ENCODE assay signal across 22 cellular contexts in the genomic region with DNA sequence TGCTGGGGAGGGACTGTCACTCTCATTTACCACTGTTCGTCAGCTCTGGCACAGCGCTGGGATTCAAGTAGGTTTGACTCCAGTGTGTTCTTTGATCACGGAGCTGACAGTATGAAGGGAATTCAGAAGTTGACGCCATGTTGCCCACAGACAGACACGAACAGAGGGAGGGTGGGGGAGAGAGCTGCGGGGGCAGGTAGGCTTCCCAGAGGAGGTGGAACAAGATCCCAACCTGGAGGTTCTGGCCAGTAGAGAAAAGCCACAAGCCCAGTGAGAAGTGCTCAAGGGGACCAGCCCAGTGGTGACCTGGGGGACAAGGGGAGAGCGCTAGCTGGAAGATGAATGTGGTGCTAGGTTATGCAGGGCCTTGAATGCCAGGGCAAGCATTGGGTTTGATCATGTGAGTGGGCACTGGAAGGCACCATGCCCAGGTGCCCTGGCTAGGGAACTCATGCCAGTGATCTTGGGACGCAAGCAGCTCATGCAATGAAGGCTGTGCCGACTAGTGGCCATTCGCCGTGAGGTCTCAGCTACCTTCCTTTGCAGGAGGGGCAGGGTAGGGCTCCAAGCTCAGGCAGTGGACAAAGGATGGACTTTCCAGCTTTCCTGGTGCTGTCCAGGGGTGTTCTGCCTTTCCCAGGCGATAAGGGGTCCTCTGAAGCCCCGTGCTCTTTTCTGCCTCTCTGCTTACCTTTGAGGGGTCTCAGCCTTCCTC. TPM values are rescaled to one million over a fixed set of nuclear protein-coding genes. Genes with fewer than 3 reads are reported as not detected.
"Had no signal": no experiment of that assay in that cellular context is flagged by ENCODE, and none has a peak within 500 bp of the region (broad histone marks: within the 10 kb centered on the region; RNA-seq: fewer than 3 reads in every experiment).

No MANE protein-coding gene starts in this region.

- H3K9me3 ChIP-seq: gastrocnemius medialis, lower lobe of right lung, prostate gland, right atrium auricular region, sigmoid colon, thoracic aorta, upper lobe of right lung, uterus had no signal

- ATAC-seq: esophagus mucosa; gastrocnemius medialis; left ventricle myocardium superior; lower lobe of right lung; natural killer cell; stimulated activated naive B cell treated with anti-CD40 and anti-IgM and Interleukin-4, amounts not matched to agents 10 μg/mL and 1 μg/mL and 100 μg/mL, for 72 hours; upper lobe of right lung had no signal

- H3K36me3 ChIP-seq: gastrocnemius medialis, lower lobe of right lung, prostate gland, right atrium auricular region, sigmoid colon, thoracic aorta, tibial nerve, upper lobe of right lung, uterus had no signal

- H3K27ac ChIP-seq: epithelial cell of prostate, gastrocnemius medialis, lower lobe of right lung, prostate gland, right atrium auricular region, sigmoid colon, thoracic aorta, tibial nerve, upper lobe of right lung, uterus had no signal

- H3K4me3 ChIP-seq: dorsolateral prefrontal cortex, gastrocnemius medialis, lower lobe of right lung, prostate gland, right atrium auricular region, sigmoid colon, thoracic aorta, tibial nerve, upper lobe of right lung, uterus had no signal

- H3K4me1 ChIP-seq: gastrocnemius medialis, prostate gland, upper lobe of right lung had no signal

- DNase-seq: dorsolateral prefrontal cortex; effector CD4-positive, alpha-beta T cell; foreskin fibroblast; gastrocnemius medialis; head of caudate nucleus; left ventricle myocardium superior; lower lobe of right lung; natural killer cell; sigmoid colon; stimulated activated naive B cell treated with anti-CD40 and anti-IgM and Interleukin-4, amounts not matched to agents 10 μg/mL and 1 μg/mL and 100 μg/mL, for 72 hours; upper lobe of right lung; uterus had no signal

- FAIRE-seq: colon, keratinocyte had no signal

- H3K27me3 ChIP-seq: right atrium auricular region, sigmoid colon, tibial nerve, uterus had no signal

RNA-seq across cellular contexts. Expression of a gene that starts 50.4 kb away (rescaled TPM):
- total RNA-seq: lower lobe of right lung, mononuclear cell, natural killer cell, upper lobe of right lung had no signal
- polyA plus RNA-seq: neural cell had no signal
